Comparison of ENCODE assay signal across 8 cellular contexts in the genomic region with DNA sequence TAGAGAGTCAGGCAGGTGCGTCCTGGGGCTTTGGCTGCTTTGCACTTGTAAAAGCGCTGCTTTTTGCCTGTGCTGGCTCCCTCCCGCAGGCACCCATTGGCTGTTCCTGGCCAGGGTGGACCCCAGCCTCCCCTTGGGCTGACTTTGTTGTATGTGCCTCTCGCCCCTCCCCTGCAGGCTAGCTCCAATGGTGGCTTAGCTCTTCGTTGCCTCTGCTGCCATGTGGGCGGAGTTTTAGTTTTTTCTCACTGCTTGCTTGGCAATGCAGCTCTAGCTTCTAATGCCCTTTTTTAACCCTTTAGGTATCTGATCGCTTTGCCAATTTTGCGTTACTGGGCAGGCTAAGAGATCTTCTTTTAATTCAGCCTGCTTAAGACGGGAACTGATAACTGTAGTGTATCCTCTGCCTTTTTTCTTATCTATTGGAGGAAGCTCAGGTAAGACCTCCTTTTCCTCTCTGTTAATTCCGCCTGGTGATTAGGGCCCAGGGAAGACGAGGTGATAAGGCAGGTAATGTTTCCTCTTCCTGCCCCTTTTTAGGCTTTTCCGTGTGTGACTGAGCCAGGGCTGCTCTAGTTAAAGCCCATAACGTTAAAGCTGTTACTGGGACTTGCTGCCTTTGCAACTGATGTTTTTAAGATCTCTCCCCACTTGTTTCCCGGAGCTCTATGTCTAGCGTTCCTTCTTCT. TPM values are rescaled to one million over a fixed set of nuclear protein-coding genes. Genes with fewer than 3 reads are reported as not detected.
DNase-seq lines count a peak whose midpoint lies in the region; ATAC-seq and TF ChIP-seq lines count a peak whose summit lies in the region.

No MANE protein-coding gene starts in this region.

- H3K79me1 ChIP-seq in neuronal stem cell (ENCODE audit: low read depth, low read length): no peaks in the 10 kb centered on the region

- no peak overlapping the region for H3K18ac ChIP-seq in neuronal stem cell (ENCODE audit: low read length)

- intact Hi-C loops in colonic mucosa (cut with DNase I): no loop called here

- H3K4me2 ChIP-seq in neuronal stem cell (ENCODE audit: insufficient read depth, low read length, poor library complexity, severe bottlenecking): peak overlapping the region; percentile 77

- peaks cover 17% of the 10 kb centered on the region for H3K27me3 Mint-ChIP-seq in T-helper 2 cell treated with Interferon-gamma antibody and Interleukin-4, amounts not matched to agents 5 μg/mL and 100 μg/mL, for 36 hours (ENCODE audit: low read depth)
- peaks cover 6 to 21% (median 8%) of the 10 kb centered on the region in 3 donors for H3K27me3 Mint-ChIP-seq in immature natural killer cell (ENCODE audit: low read depth in 3 of 3)

- H2AK5ac ChIP-seq in neuronal stem cell (ENCODE audit: low read depth, low read length): no peak overlapping the region

- H2BK120ac ChIP-seq in neuronal stem cell (ENCODE audit: low read depth, low read length): no peak overlapping the region

- no peak overlapping the region for H3K23ac ChIP-seq in neuronal stem cell (ENCODE audit: low read depth, low read length, poor library complexity)

- no peak overlapping the region for H3K9ac ChIP-seq in colonic mucosa (ENCODE audit: low read depth in 2 of 2, low read length in 2 of 2)
- no peak overlapping the region for H3K9ac ChIP-seq in neuronal stem cell (ENCODE audit: low read depth, low read length, poor library complexity)

- H3K4me1 ChIP-seq in colonic mucosa (peaks cover 11% of the 10 kb centered on the region), neuronal stem cell (ENCODE audit: control insufficient read depth in 2 of 2, insufficient read depth in 1 of 2, low read depth in 1 of 2, low read length in 2 of 2) (peaks cover 6 to 8% of the 10 kb centered on the region in 2 donors)

- H3K36me3 ChIP-seq in colonic mucosa (no peaks in the 10 kb centered on the region), neuronal stem cell (replicated peaks in 1 of 2; ENCODE audit: control insufficient read depth in 2 of 2, insufficient read depth in 2 of 2, low read length in 2 of 2) (no peaks in the 10 kb centered on the region), MG63 (no peaks in the 10 kb centered on the region)

- H3K9me3 Mint-ChIP-seq in T-helper 2 cell treated with Interferon-gamma antibody and Interleukin-4, amounts not matched to agents 5 μg/mL and 100 μg/mL, for 36 hours: no peaks in the 10 kb centered on the region
- peaks cover 0 to 2% (median 0%) of the 10 kb centered on the region in 6 donors for H3K9me3 Mint-ChIP-seq in immature natural killer cell

- no CpG with 5 or more reads among the region's 15 CpGs for WGBS in neuronal stem cell (ENCODE audit: extremely low coverage in 2 of 2, insufficient read length in 2 of 2, insufficient replicate concordance in 1 of 2), 2 donors

- H3K14ac ChIP-seq in neuronal stem cell (ENCODE audit: low read length): no peak overlapping the region

- no peak overlapping the region for H3K27ac Mint-ChIP-seq in T-helper 2 cell treated with Interferon-gamma antibody and Interleukin-4, amounts not matched to agents 5 μg/mL and 100 μg/mL, for 36 hours
- H3K27ac Mint-ChIP-seq in immature natural killer cell: no peak overlapping the region

- no peak overlapping the region for H4K8ac ChIP-seq in neuronal stem cell (ENCODE audit: low read depth, low read length)

- no peaks in the 10 kb centered on the region for H3K27me3 ChIP-seq in colonic mucosa
- H3K27me3 ChIP-seq in neuronal stem cell (ENCODE audit: control insufficient read depth in 3 of 3, insufficient read depth in 3 of 3, low read depth in 1 of 3, low read length in 3 of 3): peaks cover 0 to 5% (median 0%) of the 10 kb centered on the region in 3 experiments
- H3K27me3 ChIP-seq in MG63: no peaks in the 10 kb centered on the region

- peak overlapping the region; percentile 50 for H2AFZ ChIP-seq in neuronal stem cell (ENCODE audit: low read length)

- no peaks in the 10 kb centered on the region for H3K36me3 Mint-ChIP-seq in T-helper 2 cell treated with Interferon-gamma antibody and Interleukin-4, amounts not matched to agents 5 μg/mL and 100 μg/mL, for 36 hours (ENCODE audit: low read depth)
- no peaks in the 10 kb centered on the region for H3K36me3 Mint-ChIP-seq in immature natural killer cell

- no peak for ATAC-seq in HG03175 (IDR thresholded peaks at IDR 0.05; ENCODE audit: unreplicated experiment)

- H4K91ac ChIP-seq in neuronal stem cell (ENCODE audit: low read depth, low read length, poor library complexity): no peak overlapping the region

- H3K27ac ChIP-seq in colonic mucosa: no peak overlapping the region
- peak overlapping the region; percentile 60 for H3K27ac ChIP-seq in neuronal stem cell (replicated peaks; ENCODE audit: low read length)

- no peak for TF ChIP-seq CTCF in colonic mucosa (IDR thresholded peaks at IDR 0.05)

- peaks cover 7% of the 10 kb centered on the region for H3K4me1 Mint-ChIP-seq in T-helper 2 cell treated with Interferon-gamma antibody and Interleukin-4, amounts not matched to agents 5 μg/mL and 100 μg/mL, for 36 hours (ENCODE audit: low read depth)
- no peaks in the 10 kb centered on the region for H3K4me1 Mint-ChIP-seq in immature natural killer cell

- no peak overlapping the region for H3K4me3 Mint-ChIP-seq in T-helper 2 cell treated with Interferon-gamma antibody and Interleukin-4, amounts not matched to agents 5 μg/mL and 100 μg/mL, for 36 hours
- H3K4me3 Mint-ChIP-seq in immature natural killer cell: peak overlapping the region in 1 of 5 donors; percentile 4

- no peak overlapping the region for H2BK5ac ChIP-seq in neuronal stem cell (ENCODE audit: low read length)

- H2BK15ac ChIP-seq in neuronal stem cell (ENCODE audit: low read length): no peak overlapping the region

- H3K4me3 ChIP-seq in colonic mucosa (no peak overlapping the region), neuronal stem cell (ENCODE audit: low read length in 2 of 2) (peak overlapping the region in 1 of 2 donors; percentile 68), MG63 (no peak overlapping the region)

- H3K9me3 ChIP-seq in colonic mucosa (no peaks in the 10 kb centered on the region), neuronal stem cell (replicated peaks in 1 of 2; ENCODE audit: control insufficient read depth in 2 of 2, insufficient read depth in 1 of 2, low read depth in 1 of 2, low read length in 2 of 2) (no peaks in the 10 kb centered on the region), MG63 (no peaks in the 10 kb centered on the region)

- DNase-seq in DMS79 treated with DMSO at 0.1 percent for 48 hours (lab: John Stamatoyannopoulos, UW): peak; percentile 93
- DNase-seq in NCI-H2029 treated with DMSO at 0.1 percent for 48 hours (lab: John Stamatoyannopoulos, UW): peak; percentile 93
- DNase-seq in colonic mucosa: peak; percentile 75
- peak; percentile 85 for DNase-seq in neuronal stem cell (ENCODE audit: low spot score)
- DNase-seq in MG63: no peak
- DNase-seq in T-helper 2 cell treated with Interferon-gamma antibody and Interleukin-4, amounts not matched to agents 5 μg/mL and 100 μg/mL, for 36 hours (ENCODE audit: low spot score): no peak
- no peak for DNase-seq in immature natural killer cell

- no peak overlapping the region for H3K4ac ChIP-seq in neuronal stem cell (ENCODE audit: low read length)

- no peak overlapping the region for H2BK12ac ChIP-seq in neuronal stem cell (ENCODE audit: low read length)

RNA-seq across cellular contexts. Expression of gene GLYATL1, which starts 11.8 kb away (rescaled TPM):
- total RNA-seq in colonic mucosa: 1 to 10 TPM in 1 of 2 donors, under 1 TPM in 1; 0.72 to 1.6 TPM
- polyA plus RNA-seq in neuronal stem cell (2013, experiment 1 of 2): 12.7 TPM
- polyA plus RNA-seq in neuronal stem cell (2013, experiment 2 of 2): 13.2 TPM
- total RNA-seq in MG63 (2014; rRNA removed; shearing (Covaris generic); ENCODE audit: low replicate concordance): not detected in 2 replicates
- polyA plus RNA-seq in immature natural killer cell: not detected

Comparison
In these comparisons a context has a peak if more than half of its experiments do, and no peak if none do; other contexts are left out.
1. DNase-seq: peak in DMS79 treated with DMSO at 0.1 percent for 48 hours (single experiment), NCI-H2029 treated with DMSO at 0.1 percent for 48 hours (single experiment), colonic mucosa (single experiment) and neuronal stem cell (single experiment); none in MG63 (single experiment), T-helper 2 cell treated with Interferon-gamma antibody and Interleukin-4, amounts not matched to agents 5 μg/mL and 100 μg/mL, for 36 hours (single experiment) and immature natural killer cell (0 of 3).